Comparison of ENCODE assay signal across 1 cellular context in the genomic region with DNA sequence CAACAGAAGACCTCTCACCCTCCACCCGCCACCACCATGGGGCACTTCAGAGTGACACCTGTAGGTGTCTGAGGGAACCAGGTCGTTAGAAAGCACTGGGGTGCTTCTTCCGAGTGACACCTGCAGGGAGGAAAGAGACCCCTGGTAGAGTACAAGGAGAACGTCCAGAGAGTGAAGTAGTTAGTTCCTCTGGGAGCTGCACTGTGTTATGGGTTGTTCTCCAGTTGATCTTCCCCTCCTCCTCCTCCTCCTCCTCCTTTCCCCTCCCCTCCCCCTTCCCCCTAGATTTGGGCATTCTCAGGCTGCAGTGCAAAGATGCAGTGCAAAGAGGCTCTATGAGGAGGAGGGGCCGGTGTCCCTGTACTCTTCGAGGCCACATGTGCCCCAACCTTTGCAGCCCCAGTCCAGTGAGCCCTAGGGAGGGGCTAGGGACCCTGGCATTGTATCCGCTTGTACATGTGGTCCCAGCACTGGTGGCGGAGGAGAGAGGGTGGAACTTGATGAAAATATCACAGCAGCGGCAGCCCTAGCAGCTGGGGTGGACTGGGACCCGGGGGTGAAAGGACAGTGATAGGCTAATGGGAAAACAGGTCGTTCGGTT.
TF ChIP-seq lines count a peak whose summit lies in the region.

No MANE protein-coding gene starts in this region.

TF ChIP-seq in HEK293, 187 proteins besides CTCF, POLR2A, EP300 and RAD21:
- TF ChIP-seq ZNF362 (tag by site-specific recombination; IDR thresholded peaks at IDR 0.05) (no peak), KLF7 (tag by site-specific recombination; IDR thresholded peaks at IDR 0.05; ENCODE audit: borderline replicate concordance) (no peak), SCRT2 (tag by site-specific recombination; IDR thresholded peaks at IDR 0.05) (peak; percentile 92), ZNF747 (tag by site-specific recombination; IDR thresholded peaks at IDR 0.05) (no peak)
- TF ChIP-seq, protein P1, sequence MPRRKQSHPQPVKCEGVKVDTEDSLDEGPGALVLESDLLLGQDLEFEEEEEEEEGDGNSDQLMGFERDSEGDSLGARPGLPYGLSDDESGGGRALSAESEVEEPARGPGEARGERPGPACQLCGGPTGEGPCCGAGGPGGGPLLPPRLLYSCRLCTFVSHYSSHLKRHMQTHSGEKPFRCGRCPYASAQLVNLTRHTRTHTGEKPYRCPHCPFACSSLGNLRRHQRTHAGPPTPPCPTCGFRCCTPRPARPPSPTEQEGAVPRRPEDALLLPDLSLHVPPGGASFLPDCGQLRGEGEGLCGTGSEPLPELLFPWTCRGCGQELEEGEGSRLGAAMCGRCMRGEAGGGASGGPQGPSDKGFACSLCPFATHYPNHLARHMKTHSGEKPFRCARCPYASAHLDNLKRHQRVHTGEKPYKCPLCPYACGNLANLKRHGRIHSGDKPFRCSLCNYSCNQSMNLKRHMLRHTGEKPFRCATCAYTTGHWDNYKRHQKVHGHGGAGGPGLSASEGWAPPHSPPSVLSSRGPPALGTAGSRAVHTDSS (tag by site-specific recombination; IDR thresholded peaks at IDR 0.05) = peak; percentile 53
